In genomic region chr9:93059097-93059959, GRCh38 we compare ENCODE assay signal across 8 cellular contexts. TPM values are rescaled to one million over a fixed set of nuclear protein-coding genes. Genes with fewer than 3 reads are reported as not detected.
DNase-seq lines count a peak whose midpoint lies in the region; ATAC-seq and TF ChIP-seq lines count a peak whose summit lies in the region.

No MANE protein-coding gene starts in this region.

- H3K9ac ChIP-seq in endodermal cell (ENCODE audit: extremely low read depth, low read length, poor library complexity, severe bottlenecking) (no peak overlapping the region), trophoblast cell (ENCODE audit: low read length) (no peak overlapping the region)

- H2BK12ac ChIP-seq in trophoblast cell (ENCODE audit: low read length), result no peak overlapping the region

- H3K9me3 ChIP-seq in endodermal cell (ENCODE audit: control insufficient read depth, low read length) (no peaks in the 10 kb centered on the region), trophoblast cell (ENCODE audit: insufficient read depth, low read depth, low read length) (no peaks in the 10 kb centered on the region)

- peak overlapping the region; percentile 63 for H3K4me3 Mint-ChIP-seq in GM23338
- peak overlapping the region; percentile 91 for H3K4me3 Mint-ChIP-seq in T-helper 1 cell treated with Interleukin-12 subunit alpha and Interleukin-12 subunit beta and Interleukin-4 antibody, amounts not matched to agents 30 μg/mL and 1 μg/mL, for 36 hours
- H3K4me3 Mint-ChIP-seq in endodermal cell, result peak overlapping the region; percentile 46

- H4K8ac ChIP-seq in trophoblast cell (ENCODE audit: low read depth, low read length), result no peak overlapping the region

- H3K4ac ChIP-seq in trophoblast cell (ENCODE audit: low read depth, low read length), result no peak overlapping the region

- DNase-seq in BJ (ENCODE audit: low read depth) (no peak), GM23338 (ENCODE audit: low spot score) (no peak), endodermal cell (peak; percentile 65), trophoblast cell (peak in 1 of 2 donors; percentile 20), NCI-H1092 treated with DMSO at 0.1 percent for 48 hours (lab: John Stamatoyannopoulos, UW) (no peak), NCI-H226 (no peak)
- no peak for DNase-seq in NK-92 treated with Interleukin-12 subunit alpha and Interleukin-12 subunit beta, amount 100 ng/mL, for 24 hours (lab: John Stamatoyannopoulos, UW)

- no peak overlapping the region for H3K23ac ChIP-seq in trophoblast cell (ENCODE audit: low read length)

- H2AFZ ChIP-seq in GM23338, result no peak overlapping the region
- peak overlapping the region; percentile 10 for H2AFZ ChIP-seq in trophoblast cell (ENCODE audit: insufficient read depth, low read length, poor library complexity)

- POLR2A ChIA-PET in BJ (lab: Charles Lee), result no interaction called here

- peak; percentile 10; the same call in 2 of the 3 replicates for ATAC-seq in GM23338

- H3K79me2 ChIP-seq in GM23338 (replicated peaks; ENCODE audit: insufficient read depth), result no peaks in the 10 kb centered on the region
- H3K79me2 ChIP-seq in trophoblast cell (ENCODE audit: control insufficient read depth, insufficient read depth, low read length, poor library complexity), result no peaks in the 10 kb centered on the region

- no peak overlapping the region for H4K91ac ChIP-seq in trophoblast cell (ENCODE audit: low read depth, low read length)

- CTCF ChIA-PET in BJ (lab: Yijun Ruan, JAX), result interaction anchor here (2.3 kb wide), 1 partner anchor 56 kb away, joined by 4 read pairs; no protein-coding TSS in a partner anchor

- TF ChIP-seq CTCF in BJ (IDR thresholded peaks at IDR 0.05; ENCODE audit: insufficient read depth, low read depth, low read length) (no peak), GM23338 (conservative IDR thresholded peaks at IDR 0.05; ENCODE audit: low read depth in 2 of 2) (no peak), endodermal cell (conservative IDR thresholded peaks at IDR 0.05) (no peak)

- H3K79me1 ChIP-seq in trophoblast cell (ENCODE audit: low read length), result no peaks in the 10 kb centered on the region

- H3K4me1 ChIP-seq in GM23338 (ENCODE audit: insufficient read depth) (peaks cover 21% of the 10 kb centered on the region; the same call in 1 of the 2 replicates), endodermal cell (ENCODE audit: control insufficient read depth, insufficient read depth, low read length) (no peaks in the 10 kb centered on the region), trophoblast cell (ENCODE audit: control insufficient read depth in 1 of 2, insufficient read depth in 2 of 2, low read length in 2 of 2) (peaks cover 4 to 5% of the 10 kb centered on the region in 2 experiments)

- H3K27me3 Mint-ChIP-seq in GM23338 (ENCODE audit: insufficient read depth, low read depth, poor library complexity), result peaks cover 15% of the 10 kb centered on the region
- no peaks in the 10 kb centered on the region for H3K27me3 Mint-ChIP-seq in T-helper 1 cell treated with Interleukin-12 subunit alpha and Interleukin-12 subunit beta and Interleukin-4 antibody, amounts not matched to agents 30 μg/mL and 1 μg/mL, for 36 hours (ENCODE audit: low read depth)
- H3K27me3 Mint-ChIP-seq in endodermal cell (ENCODE audit: insufficient read depth), result peaks cover 3% of the 10 kb centered on the region

- H3K36me3 ChIP-seq in BJ (ENCODE audit: control insufficient read depth, insufficient read depth, low read length) (no peaks in the 10 kb centered on the region), GM23338 (ENCODE audit: insufficient read depth) (no peaks in the 10 kb centered on the region), endodermal cell (ENCODE audit: control insufficient read depth, insufficient read depth, low read length) (no peaks in the 10 kb centered on the region), trophoblast cell (ENCODE audit: control insufficient read depth in 1 of 2, insufficient read depth in 2 of 2, low read length in 2 of 2) (no peaks in the 10 kb centered on the region)

- H3K27ac Mint-ChIP-seq in GM23338, result no peak overlapping the region
- peak overlapping the region; percentile 95 for H3K27ac Mint-ChIP-seq in T-helper 1 cell treated with Interleukin-12 subunit alpha and Interleukin-12 subunit beta and Interleukin-4 antibody, amounts not matched to agents 30 μg/mL and 1 μg/mL, for 36 hours
- H3K27ac Mint-ChIP-seq in endodermal cell, result no peak overlapping the region

- H3K14ac ChIP-seq in trophoblast cell (ENCODE audit: low read length), result no peak overlapping the region

- H4K12ac ChIP-seq in trophoblast cell (ENCODE audit: low read depth, low read length), result no peak overlapping the region

- no peak overlapping the region for H3K27ac ChIP-seq in GM23338 (ENCODE audit: low read depth)
- H3K27ac ChIP-seq in endodermal cell (ENCODE audit: low read depth, low read length), result no peak overlapping the region
- H3K27ac ChIP-seq in trophoblast cell (ENCODE audit: low read depth, low read length), result no peak overlapping the region

- H3K4me3 ChIP-seq in BJ (ENCODE audit: low read depth, low read length) (peak overlapping the region; percentile 29), GM23338 (peak overlapping the region; percentile 63), endodermal cell (ENCODE audit: low read length) (no peak overlapping the region), trophoblast cell (ENCODE audit: low read depth, low read length) (no peak overlapping the region)

- H3K36me3 Mint-ChIP-seq in GM23338 (ENCODE audit: low read depth) (no peaks in the 10 kb centered on the region), endodermal cell (ENCODE audit: low read depth) (no peaks in the 10 kb centered on the region)
- H3K36me3 Mint-ChIP-seq in T-helper 1 cell treated with Interleukin-12 subunit alpha and Interleukin-12 subunit beta and Interleukin-4 antibody, amounts not matched to agents 30 μg/mL and 1 μg/mL, for 36 hours (ENCODE audit: low read depth), result peaks cover 24% of the 10 kb centered on the region

- H3K4me2 ChIP-seq in GM23338 (peak overlapping the region; percentile 75), trophoblast cell (ENCODE audit: low read length) (peak overlapping the region; percentile 60)

- H2AK5ac ChIP-seq in trophoblast cell (ENCODE audit: low read length), result no peak overlapping the region

- no peak overlapping the region for H2BK120ac ChIP-seq in trophoblast cell (ENCODE audit: insufficient read depth, low read length, poor library complexity)

- no peak overlapping the region for H2BK5ac ChIP-seq in trophoblast cell (ENCODE audit: low read depth, low read length, poor library complexity)

- H3K18ac ChIP-seq in trophoblast cell (ENCODE audit: low read length), result no peak overlapping the region

- peaks cover 31% of the 10 kb centered on the region for H3K4me1 Mint-ChIP-seq in GM23338
- peaks cover 53% of the 10 kb centered on the region for H3K4me1 Mint-ChIP-seq in T-helper 1 cell treated with Interleukin-12 subunit alpha and Interleukin-12 subunit beta and Interleukin-4 antibody, amounts not matched to agents 30 μg/mL and 1 μg/mL, for 36 hours (ENCODE audit: low read depth)
- peaks cover 18% of the 10 kb centered on the region for H3K4me1 Mint-ChIP-seq in endodermal cell

- 0 out of 2 replicates have a peak, but pooled peaks cover 5% of the 10 kb centered on the region for H3F3A ChIP-seq in GM23338 (replicated peaks; ENCODE audit: low read depth)

- H4K20me1 ChIP-seq in GM23338 (replicated peaks; ENCODE audit: insufficient read depth), result no peaks in the 10 kb centered on the region

- H3K9me3 Mint-ChIP-seq in GM23338 (no peaks in the 10 kb centered on the region), endodermal cell (no peaks in the 10 kb centered on the region)
- no peaks in the 10 kb centered on the region for H3K9me3 Mint-ChIP-seq in T-helper 1 cell treated with Interleukin-12 subunit alpha and Interleukin-12 subunit beta and Interleukin-4 antibody, amounts not matched to agents 30 μg/mL and 1 μg/mL, for 36 hours

- H3K27me3 ChIP-seq in BJ (ENCODE audit: control insufficient read depth, insufficient read depth, low read length) (no peaks in the 10 kb centered on the region), GM23338 (ENCODE audit: insufficient read depth) (peaks cover 4% of the 10 kb centered on the region), endodermal cell (ENCODE audit: control insufficient read depth, insufficient read depth, low read length, poor library complexity, severe bottlenecking) (no peaks in the 10 kb centered on the region), trophoblast cell (ENCODE audit: insufficient read depth, low read length) (no peaks in the 10 kb centered on the region)

- WGBS in endodermal cell (ENCODE audit: insufficient coverage in 1 of 2, insufficient read length in 1 of 2), 2 experiments, result 58 to 64% methylated on average over 25 to 46 of the region's 46 CpGs
- WGBS in trophoblast cell (ENCODE audit: extremely low coverage, insufficient coverage, insufficient read length), result no CpG with 5 or more reads among the region's 46 CpGs

- no peaks in the 10 kb centered on the region for H3K9me2 ChIP-seq in GM23338 (ENCODE audit: insufficient read depth)

RNA-seq across cellular contexts. Expression of gene SUSD3, which starts 0.8 kb away (rescaled TPM):
- polyA plus RNA-seq in BJ (2011; rRNA removed) (0.98 and 1.9 TPM in 2 replicates), GM23338 (2016; fragmentation: Nextera tagmentation; extraction: Ambion mirVana) (6.9 and 8.3 TPM in 2 replicates)
- 0.57 and 1.6 TPM in 2 replicates for polyA minus RNA-seq in BJ (2011; rRNA and poly(A)+ RNA removed)
- 13.5 and 20.1 TPM in 2 replicates for total RNA-seq in GM23338 (2014; rRNA removed; shearing (Covaris generic))
- 1 to 10 TPM; 5.1 to 5.9 TPM for total RNA-seq in endodermal cell
- polyA plus RNA-seq in endodermal cell (2013, experiment 1 of 2), result 3.1 TPM
- 2.7 TPM for polyA plus RNA-seq in endodermal cell (2013, experiment 2 of 2)
- 0.37 and 0.44 TPM in 2 replicates for polyA plus RNA-seq in trophoblast cell (2013)

RNA-seq across cellular contexts. Expression of gene CARD19, which starts 36.7 kb away (rescaled TPM):
- polyA plus RNA-seq in BJ (2011; rRNA removed) (56.0 and 69.3 TPM in 2 replicates), GM23338 (2016; fragmentation: Nextera tagmentation; extraction: Ambion mirVana) (48.3 and 48.9 TPM in 2 replicates)
- 16.4 and 28.3 TPM in 2 replicates for polyA minus RNA-seq in BJ (2011; rRNA and poly(A)+ RNA removed)
- total RNA-seq in GM23338 (2014; rRNA removed; shearing (Covaris generic)), result 24.7 and 36.8 TPM in 2 replicates
- total RNA-seq in endodermal cell, result 10 to 100 TPM; 16.4 to 21.9 TPM
- 32.1 TPM for polyA plus RNA-seq in endodermal cell (2013, experiment 1 of 2)
- 29.8 TPM for polyA plus RNA-seq in endodermal cell (2013, experiment 2 of 2)
- 20.3 and 21.4 TPM in 2 replicates for polyA plus RNA-seq in trophoblast cell (2013)

Comparison
In these comparisons a context has a peak if more than half of its experiments do, and no peak if none do; other contexts are left out.
1. H3K4me3 ChIP-seq: peak in BJ (single experiment) and GM23338 (single experiment); none in endodermal cell (single experiment) and trophoblast cell (single experiment).
2. Peak in every context shown above with its lines, with median percentiles within 50 percentile points of each other: H3K4me3 Mint-ChIP-seq.